21 cellular contexts compared by ENCODE assay signal in the genomic region with DNA sequence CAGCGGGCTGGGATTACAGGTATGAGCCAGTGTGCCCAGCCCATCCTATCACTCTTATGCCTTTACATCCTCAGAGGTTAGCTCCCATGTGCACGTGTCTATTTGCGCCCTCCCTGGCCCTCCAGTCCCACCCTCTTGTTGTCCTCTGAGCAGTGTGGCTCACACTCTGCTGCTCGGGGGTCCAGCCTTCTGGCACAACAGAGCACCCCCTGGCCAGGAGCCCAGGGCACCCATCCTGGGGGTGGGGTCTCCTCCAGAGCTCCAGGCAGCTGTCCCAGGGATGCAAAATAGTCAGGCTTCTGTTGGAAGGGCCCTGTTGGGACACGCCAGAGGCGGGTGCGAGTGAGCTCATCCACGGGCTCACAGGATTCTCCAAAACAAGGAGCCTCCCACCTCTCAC. TPM values are rescaled to one million over a fixed set of nuclear protein-coding genes. Genes with fewer than 3 reads are reported as not detected.
DNase-seq lines count a peak whose midpoint lies in the region; ATAC-seq and TF ChIP-seq lines count a peak whose summit lies in the region.
"Had no signal": no experiment of that assay in that cellular context is flagged by ENCODE, and none has a peak within 500 bp of the region (broad histone marks: within the 10 kb centered on the region; RNA-seq: fewer than 3 reads in every experiment).

No MANE protein-coding gene starts in this region.

- H3K9me3 ChIP-seq in RWPE2 (ENCODE audit: severe bottlenecking), result no peaks in the 10 kb centered on the region
- H3K9me3 ChIP-seq: BLaER1 had no signal

- H3K27ac ChIP-seq in RWPE2 (ENCODE audit: poor library complexity, severe bottlenecking), result no peak overlapping the region
- H3K27ac ChIP-seq in foreskin keratinocyte, result peak overlapping the region; percentile 59
- H3K27ac ChIP-seq: BLaER1 had no signal

- H3K27me3 Mint-ChIP-seq in stimulated activated naive B cell treated with anti-CD40 and anti-IgM and Interleukin-4, amounts not matched to agents 10 μg/mL and 1 μg/mL and 100 μg/mL, for 72 hours, result no peaks in the 10 kb centered on the region

- intact Hi-C loops in Right ventricle myocardium superior (cut with DNase I), result no loop called here
- intact Hi-C loops in left ventricle myocardium superior (cut with micrococcal nuclease), result no loop called here

- no peak overlapping the region for H3K4me3 Mint-ChIP-seq in stimulated activated naive B cell treated with anti-CD40 and anti-IgM and Interleukin-4, amounts not matched to agents 10 μg/mL and 1 μg/mL and 100 μg/mL, for 72 hours
- H3K4me3 Mint-ChIP-seq: CD4-positive, alpha-beta memory T cell had no signal

- peaks cover 27 to 32% of the 10 kb centered on the region in 2 donors for H3K4me1 Mint-ChIP-seq in stimulated activated naive B cell treated with anti-CD40 and anti-IgM and Interleukin-4, amounts not matched to agents 10 μg/mL and 1 μg/mL and 100 μg/mL, for 72 hours

- ATAC-seq in Right ventricle myocardium superior (ENCODE audit: poor library complexity) (no peak), left ventricle myocardium superior (no peak), RWPE2 (ENCODE audit: low read depth) (no peak), foreskin keratinocyte (peak; percentile 61)
- ATAC-seq in stimulated activated naive B cell treated with anti-CD40 and anti-IgM and Interleukin-4, amounts not matched to agents 10 μg/mL and 1 μg/mL and 100 μg/mL, for 72 hours (replicated peaks), result no peak
- ATAC-seq: GM12878, HepG2 had no signal

- no peaks in the 10 kb centered on the region for H3K36me3 ChIP-seq in RWPE2 (ENCODE audit: low read depth)

- H3K27me3 ChIP-seq in RWPE2 (ENCODE audit: insufficient read depth, poor library complexity, severe bottlenecking), result no peaks in the 10 kb centered on the region
- H3K27me3 ChIP-seq in foreskin keratinocyte, result no peaks in the 10 kb centered on the region
- H3K27me3 ChIP-seq: BLaER1 had no signal

- H3K27ac Mint-ChIP-seq in stimulated activated naive B cell treated with anti-CD40 and anti-IgM and Interleukin-4, amounts not matched to agents 10 μg/mL and 1 μg/mL and 100 μg/mL, for 72 hours, result peak overlapping the region; percentile 82

- H3K4me1 ChIP-seq in RWPE2 (ENCODE audit: insufficient read depth, poor library complexity, severe bottlenecking) (peaks cover 5% of the 10 kb centered on the region), foreskin keratinocyte (peaks cover 4% of the 10 kb centered on the region)

- peaks cover 11 to 19% of the 10 kb centered on the region in 2 donors for H3K36me3 Mint-ChIP-seq in stimulated activated naive B cell treated with anti-CD40 and anti-IgM and Interleukin-4, amounts not matched to agents 10 μg/mL and 1 μg/mL and 100 μg/mL, for 72 hours

- peak; percentile 7 for DNase-seq in Right ventricle myocardium superior
- DNase-seq in left ventricle myocardium superior, result no peak
- DNase-seq in RWPE2 (ENCODE audit: low spot score), result peak; percentile 30
- peak; percentile 31 to 68 for DNase-seq in foreskin keratinocyte
- DNase-seq in stimulated activated naive B cell treated with anti-CD40 and anti-IgM and Interleukin-4, amounts not matched to agents 10 μg/mL and 1 μg/mL and 100 μg/mL, for 72 hours, result no peak
- DNase-seq in ureter (ENCODE audit: low spot score), result no peak
- DNase-seq in activated T-cell treated with anti-CD3 and anti-CD28 coated beads, Interleukin-2, amount 50 U/mL, for 48 hours, result no peak
- DNase-seq in NCI-H2171 (lab: John Stamatoyannopoulos, UW), result no peak
- DNase-seq: DMS153, KG1, MV-4-11, NCI-H187 treated with DMSO at 0.1 percent for 48 hours, NCI-H226, NCI-H524, NCI-H82, OCI-M1 had no signal

- no peak overlapping the region for H3K4me3 ChIP-seq in RWPE2 (ENCODE audit: severe bottlenecking)
- H3K4me3 ChIP-seq: BLaER1, GM12878 had no signal

- H3K9me3 Mint-ChIP-seq in stimulated activated naive B cell treated with anti-CD40 and anti-IgM and Interleukin-4, amounts not matched to agents 10 μg/mL and 1 μg/mL and 100 μg/mL, for 72 hours, result no peaks in the 10 kb centered on the region
- H3K9me3 Mint-ChIP-seq: CD4-positive, alpha-beta memory T cell had no signal

- TF ChIP-seq CTCF in RWPE2 (IDR thresholded peaks at IDR 0.05; ENCODE audit: poor library complexity, severe bottlenecking) (no peak), foreskin keratinocyte (conservative IDR thresholded peaks at IDR 0.05) (no peak)

RNA-seq across cellular contexts. Expression of a gene that starts 11.7 kb away (rescaled TPM):
- total RNA-seq in Right ventricle myocardium superior, result 1.9 TPM
- 2.3 TPM for total RNA-seq in left ventricle myocardium superior
- 49.6 and 50.4 TPM in 2 replicates for total RNA-seq in foreskin keratinocyte
- polyA plus RNA-seq in foreskin keratinocyte, result 25.0 and 26.2 TPM in 2 replicates
- total RNA-seq in ureter, result 8.3 TPM

RNA-seq across cellular contexts. Expression of a gene that starts 30.5 kb away (rescaled TPM):
- 2.0 TPM for total RNA-seq in Right ventricle myocardium superior
- 2.2 TPM for total RNA-seq in left ventricle myocardium superior
- total RNA-seq in foreskin keratinocyte, result 0.14 TPM in 2 replicates
- polyA plus RNA-seq in foreskin keratinocyte, result 0.17 and 0.19 TPM in 2 replicates
- 3.6 TPM for total RNA-seq in ureter
- total RNA-seq: Daoy had no signal

Comparison
In these comparisons a context has a peak if more than half of its experiments do, and no peak if none do; other contexts are left out.
1. DNase-seq: peak in Right ventricle myocardium superior (single experiment), RWPE2 (single experiment) and foreskin keratinocyte (2 of 2); none in left ventricle myocardium superior (single experiment), stimulated activated naive B cell treated with anti-CD40 and anti-IgM and Interleukin-4, amounts not matched to agents 10 μg/mL and 1 μg/mL and 100 μg/mL, for 72 hours (single experiment), ureter (single experiment), activated T-cell treated with anti-CD3 and anti-CD28 coated beads, Interleukin-2, amount 50 U/mL, for 48 hours (0 of 2) and NCI-H2171 (single experiment).